In the genomic region with DNA sequence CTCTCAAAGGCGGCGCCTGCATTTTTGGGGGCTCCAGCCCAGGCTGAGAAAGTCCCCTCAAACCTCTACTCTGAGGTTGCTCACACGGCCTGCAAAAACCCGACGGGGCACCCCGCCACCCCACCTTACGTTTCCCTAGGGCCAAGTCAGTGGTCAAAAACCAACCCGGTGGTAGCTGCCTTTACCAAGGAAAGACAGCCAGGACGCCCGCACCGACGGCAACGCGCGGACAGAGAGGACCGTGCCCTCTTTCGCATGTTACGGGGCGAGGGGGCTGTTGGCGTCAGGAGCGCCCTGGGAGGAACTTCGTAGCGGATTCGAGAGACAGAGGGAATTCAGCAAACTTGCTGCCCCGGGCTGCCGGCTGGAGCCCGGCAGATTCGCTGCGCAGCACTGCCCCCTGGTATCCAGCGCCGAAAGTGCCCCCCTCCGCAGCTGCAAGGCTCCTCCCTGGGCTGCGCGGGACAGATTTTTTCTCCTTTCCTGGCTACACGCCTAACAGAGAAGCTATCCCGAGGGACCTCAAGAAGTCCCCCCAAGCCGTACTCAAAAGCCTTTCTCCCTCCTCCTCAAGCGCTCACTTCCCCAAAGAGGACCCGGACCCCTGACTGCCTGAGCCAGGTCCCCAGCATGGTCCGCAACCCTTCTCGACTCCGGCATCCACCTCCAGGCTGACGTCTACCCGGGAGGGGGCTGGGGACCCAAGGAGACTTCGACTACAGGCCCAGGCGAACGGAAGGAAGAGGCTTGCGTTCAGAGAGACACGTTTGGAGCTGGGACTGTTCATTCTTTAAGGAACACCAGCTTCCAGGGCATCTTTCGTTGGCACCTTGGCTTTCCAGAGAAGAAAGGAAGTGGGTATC, we compare ENCODE assay signal across 8 cellular contexts. TPM values are rescaled to one million over a fixed set of nuclear protein-coding genes. Genes with fewer than 3 reads are reported as not detected.
DNase-seq lines count a peak whose midpoint lies in the region; ATAC-seq and TF ChIP-seq lines count a peak whose summit lies in the region.

No MANE protein-coding gene starts in this region.

- CTCF ChIA-PET in HCT116 (lab: Charles Lee) (interaction anchor here (0.6 to 17.7 kb wide), 9 partner anchors 9 to 538 kb away, joined by 3 to 629 read pairs (median 6); partner anchors contain the start of gene SHTN1), WTC11 (lab: Charles Lee) (interaction anchor here (0.9 to 5.0 kb wide), 23 partner anchors 9 to 545 kb away, joined by 3 to 72 read pairs (median 5); partner anchors contain the start of gene SHTN1)

- no peaks in the 10 kb centered on the region for H3K9me2 ChIP-seq in HCT116 (ENCODE audit: insufficient read depth)

- DNase-seq in COLO829 (ENCODE audit: low spot score): peak; percentile 74
- DNase-seq in HCT116 (ENCODE audit: low read depth, low spot score): peak; percentile 33
- DNase-seq in WTC11 (ENCODE audit: low spot score): peak; percentile 86
- peak in 1 of 2 donors; percentile 28 for DNase-seq in foreskin keratinocyte
- DNase-seq in pons (ENCODE audit: low spot score): peak; percentile 51
- DNase-seq in T-helper 9 cell: no peak

- no TSS peak for BruUV-seq in HCT116 (replicated peaks; lab: Mats Ljungman, UMichigan)

- no peak overlapping the region for H3K27ac Mint-ChIP-seq in WTC11

- peaks cover 100% of the 10 kb centered on the region for H3K27me3 Mint-ChIP-seq in WTC11 (ENCODE audit: low read depth)

- peak overlapping the region; percentile 63 for H3K4me2 ChIP-seq in HCT116 (ENCODE audit: low read length)

- intact Hi-C loops in HCT116 (cut with micrococcal nuclease): loop anchor here (2.0 to 5.0 kb wide), 4 partner anchors 53 to 219 kb away; partner anchors contain the start of gene SHTN1

- H3K9me3 ChIP-seq in HCT116 (ENCODE audit: control insufficient read depth in 1 of 2, insufficient read depth in 1 of 2, low read depth in 1 of 2, low read length in 2 of 2): no peaks in the 10 kb centered on the region

- peak overlapping the region; percentile 76 for H2AFZ ChIP-seq in HCT116 (ENCODE audit: low read depth, low read length, poor library complexity, severe bottlenecking)

- POLR2A ChIA-PET in HCT116 (lab: Charles Lee) (interaction anchor here (0.6 to 1.1 kb wide), 2 partner anchors 349 to 369 kb away, joined by 4 to 5 read pairs; no protein-coding TSS in a partner anchor), WTC11 (lab: Charles Lee) (no interaction called here)

- H3K4me1 ChIP-seq in HCT116 (ENCODE audit: control insufficient read depth in 1 of 2, insufficient read depth in 2 of 2, low read length in 2 of 2) (peaks cover 2 to 24% of the 10 kb centered on the region in 2 experiments; a peak in 3 of 4 replicates), foreskin keratinocyte (no peaks in the 10 kb centered on the region)

- H3K36me3 ChIP-seq in HCT116 (ENCODE audit: control insufficient read depth in 1 of 2, insufficient read depth in 2 of 2, low read length in 2 of 2): no peaks in the 10 kb centered on the region

- no peaks in the 10 kb centered on the region for H3K9me3 Mint-ChIP-seq in WTC11

- TF ChIP-seq CTCF in HCT116 (IDR thresholded peaks at IDR 0.05 in 2 of 3, conservative IDR thresholded peaks at IDR 0.05 in 1 of 3; ENCODE audit: borderline replicate concordance in 1 of 3, insufficient read depth in 1 of 3, low read depth in 2 of 3, low read length in 2 of 3) (peak; percentile 86 to 93 (median 89)), WTC11 (IDR thresholded peaks at IDR 0.05) (peak; percentile 57; the same call in 1 of the 2 replicates), foreskin keratinocyte (conservative IDR thresholded peaks at IDR 0.05) (peak; percentile 78)

- ATAC-seq in HCT116 (peak; percentile 84), WTC11 (peak; percentile 51), foreskin keratinocyte (peak; percentile 65), HG03565 (IDR thresholded peaks at IDR 0.05; ENCODE audit: unreplicated experiment) (no peak), HG03439 (IDR thresholded peaks at IDR 0.05; ENCODE audit: unreplicated experiment) (no peak)

- H4K20me1 ChIP-seq in HCT116 (ENCODE audit: insufficient read depth): no peaks in the 10 kb centered on the region

- TF ChIP-seq RAD21 in HCT116 (IDR thresholded peaks at IDR 0.05; ENCODE audit: low read depth): peak; percentile 98

- H3K27ac ChIP-seq in HCT116 (ENCODE audit: low read depth, low read length): no peak overlapping the region
- no peak overlapping the region for H3K27ac ChIP-seq in foreskin keratinocyte

- no peak for TF ChIP-seq POLR2A in HCT116 (IDR thresholded peaks at IDR 0.05; ENCODE audit: borderline replicate concordance, extremely low read depth, insufficient read depth, insufficient read length)

- no peaks in the 10 kb centered on the region for H3K79me2 ChIP-seq in HCT116 (ENCODE audit: insufficient read depth, low read length)

- RAD21 ChIA-PET in HCT116 (lab: Charles Lee; ENCODE audit: low non-redundant PET in 1 of 2, low total read pairs in 2 of 2, uncharacterized antibody in 2 of 2, unreplicated experiment in 2 of 2): interaction anchor here (0.7 to 4.8 kb wide), 4 partner anchors 9 to 369 kb away, joined by 3 to 30 read pairs (median 5); no protein-coding TSS in a partner anchor

- H3K4me3 ChIP-seq in HCT116 (replicated peaks in 1 of 2; ENCODE audit: low read depth in 1 of 2, low read length in 2 of 2): peak overlapping the region; percentile 15 to 24; a peak in 3 of 4 replicates

- H3K27me3 ChIP-seq in HCT116 (ENCODE audit: insufficient read depth, low read length): 0 out of 2 replicates have a peak, but pooled peaks cover 8% of the 10 kb centered on the region
- H3K27me3 ChIP-seq in foreskin keratinocyte: peaks cover 100% of the 10 kb centered on the region

- no peak overlapping the region; the same call in 1 of the 2 replicates for H3K9ac ChIP-seq in HCT116 (ENCODE audit: low read length)

- H3K4me1 Mint-ChIP-seq in WTC11: peaks cover 52% of the 10 kb centered on the region

- peak overlapping the region; percentile 58 for H3K4me3 Mint-ChIP-seq in WTC11

- H3K36me3 Mint-ChIP-seq in WTC11: no peaks in the 10 kb centered on the region

TF ChIP-seq in HCT116, 20 proteins besides CTCF, POLR2A, EP300 and RAD21:
- TF ChIP-seq YY1 (IDR thresholded peaks at IDR 0.05; ENCODE audit: extremely low read depth, insufficient replicate concordance, low read depth, low read length) (peak; percentile 27), SIN3A (IDR thresholded peaks at IDR 0.05; ENCODE audit: low read depth) (no peak), FOSL1 (IDR thresholded peaks at IDR 0.05; ENCODE audit: low read depth) (no peak)
TF ChIP-seq in HCT116: peak in this region for 1.

TF ChIP-seq in WTC11, 78 proteins besides CTCF, POLR2A, EP300 and RAD21:
- TF ChIP-seq, protein P1, sequence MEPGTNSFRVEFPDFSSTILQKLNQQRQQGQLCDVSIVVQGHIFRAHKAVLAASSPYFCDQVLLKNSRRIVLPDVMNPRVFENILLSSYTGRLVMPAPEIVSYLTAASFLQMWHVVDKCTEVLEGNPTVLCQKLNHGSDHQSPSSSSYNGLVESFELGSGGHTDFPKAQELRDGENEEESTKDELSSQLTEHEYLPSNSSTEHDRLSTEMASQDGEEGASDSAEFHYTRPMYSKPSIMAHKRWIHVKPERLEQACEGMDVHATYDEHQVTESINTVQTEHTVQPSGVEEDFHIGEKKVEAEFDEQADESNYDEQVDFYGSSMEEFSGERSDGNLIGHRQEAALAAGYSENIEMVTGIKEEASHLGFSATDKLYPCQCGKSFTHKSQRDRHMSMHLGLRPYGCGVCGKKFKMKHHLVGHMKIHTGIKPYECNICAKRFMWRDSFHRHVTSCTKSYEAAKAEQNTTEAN (CRISPR knock-in tag; IDR thresholded peaks at IDR 0.05): no peak
- TF ChIP-seq HMGXB4 (CRISPR knock-in tag; IDR thresholded peaks at IDR 0.05): 0 out of 2 replicates have a peak, but pooled peaks have one; percentile 45

RNA-seq across cellular contexts. Expression of gene VAX1, which starts 27.7 kb away (rescaled TPM):
- total RNA-seq in HCT116 (2021; ENCODE audit: unreplicated experiment) (not detected), WTC11 (2021) (0.04 TPM in 1 of 3 replicates, not detected in the others), foreskin keratinocyte (0.04 and 0.14 TPM in 2 replicates)
- polyA plus RNA-seq in HCT116 (2012): not detected in 2 replicates
- 0.07 and 0.15 TPM in 2 replicates for polyA plus RNA-seq in foreskin keratinocyte

RNA-seq across cellular contexts. Expression of gene KCNK18, which starts 31.5 kb away (rescaled TPM):
- total RNA-seq in HCT116 (2021; ENCODE audit: unreplicated experiment): not detected
- polyA plus RNA-seq in HCT116 (2012): not detected in 2 replicates
- not detected in 3 replicates for total RNA-seq in WTC11 (2021)
- total RNA-seq in foreskin keratinocyte: not detected in 2 replicates
- not detected in 2 replicates for polyA plus RNA-seq in foreskin keratinocyte

Comparison
In these comparisons a context has a peak if more than half of its experiments do, and no peak if none do; other contexts are left out.
1. ATAC-seq: peak in HCT116 (single experiment), WTC11 (single experiment) and foreskin keratinocyte (single experiment); none in HG03565 (single experiment) and HG03439 (single experiment).
2. Peak in every context shown above with its lines, with median percentiles within 50 percentile points of each other: CTCF ChIP-seq.